19 cellular contexts compared by ENCODE assay signal in genomic region chr4:134936014-134936413, GRCh38.
"Had no signal": no experiment of that assay in that cellular context is flagged by ENCODE, and none has a peak within 500 bp of the region (broad histone marks: within the 10 kb centered on the region; RNA-seq: fewer than 3 reads in every experiment).

No MANE protein-coding gene starts in this region.

- H3K27me3 Mint-ChIP-seq: naive thymus-derived CD4-positive, alpha-beta T cell; stimulated activated naive CD8-positive, alpha-beta T cell treated with anti-CD3 and anti-CD28 coated beads, Interleukin-15, amount 100 ng/mL, for 72 hours; type B pancreatic cell had no signal

- DNase-seq: effector memory CD4-positive, alpha-beta T cell; esophagus squamous epithelium; left cardiac atrium; left lung; midbrain; naive thymus-derived CD4-positive, alpha-beta T cell; occipital lobe; ovary; posterior cingulate gyrus; psoas muscle; right cardiac atrium; sigmoid colon; stimulated activated CD4-positive, alpha-beta T cell treated with anti-CD3 and anti-CD28 coated beads, Interleukin-2, amount 100 ng/mL, for 48 hours; stimulated activated naive CD4-positive, alpha-beta T cell; stimulated activated naive CD8-positive, alpha-beta T cell treated with anti-CD3 and anti-CD28 coated beads, Interleukin-15, amount 100 ng/mL, for 72 hours had no signal

- H3K4me3 ChIP-seq: coronary artery, esophagus squamous epithelium, left lung, ovary, psoas muscle, sigmoid colon, suprapubic skin had no signal

- H3K27ac ChIP-seq: coronary artery, esophagus squamous epithelium, left lung, ovary, psoas muscle, sigmoid colon, suprapubic skin had no signal

- ATAC-seq: left cardiac atrium; left lung; naive thymus-derived CD4-positive, alpha-beta T cell; psoas muscle; right cardiac atrium; stimulated activated naive CD8-positive, alpha-beta T cell treated with anti-CD3 and anti-CD28 coated beads, Interleukin-15, amount 100 ng/mL, for 72 hours had no signal

- H3K4me3 Mint-ChIP-seq: naive thymus-derived CD4-positive, alpha-beta T cell; nephron; stimulated activated naive CD8-positive, alpha-beta T cell treated with anti-CD3 and anti-CD28 coated beads, Interleukin-15, amount 100 ng/mL, for 72 hours; type B pancreatic cell had no signal

- H3K4me1 ChIP-seq: esophagus squamous epithelium, left lung, psoas muscle, sigmoid colon, suprapubic skin had no signal

- H3K36me3 Mint-ChIP-seq: naive thymus-derived CD4-positive, alpha-beta T cell; type B pancreatic cell had no signal

- H3K27ac Mint-ChIP-seq: naive thymus-derived CD4-positive, alpha-beta T cell; nephron; stimulated activated naive CD8-positive, alpha-beta T cell treated with anti-CD3 and anti-CD28 coated beads, Interleukin-15, amount 100 ng/mL, for 72 hours; type B pancreatic cell had no signal

- H3K4me1 Mint-ChIP-seq: naive thymus-derived CD4-positive, alpha-beta T cell; nephron; stimulated activated naive CD8-positive, alpha-beta T cell treated with anti-CD3 and anti-CD28 coated beads, Interleukin-15, amount 100 ng/mL, for 72 hours had no signal

- H3K9me3 ChIP-seq: esophagus squamous epithelium, left lung, ovary, psoas muscle, sigmoid colon, suprapubic skin had no signal

- H3K27me3 ChIP-seq: esophagus squamous epithelium, left lung, ovary, sigmoid colon, suprapubic skin had no signal

- H3K36me3 ChIP-seq: esophagus squamous epithelium, left lung, ovary, sigmoid colon, suprapubic skin had no signal

- H3K9me3 Mint-ChIP-seq: nephron; stimulated activated naive CD8-positive, alpha-beta T cell treated with anti-CD3 and anti-CD28 coated beads, Interleukin-15, amount 100 ng/mL, for 72 hours; type B pancreatic cell had no signal
